Comparison of ENCODE assay signal across 10 cellular contexts in the genomic region with DNA sequence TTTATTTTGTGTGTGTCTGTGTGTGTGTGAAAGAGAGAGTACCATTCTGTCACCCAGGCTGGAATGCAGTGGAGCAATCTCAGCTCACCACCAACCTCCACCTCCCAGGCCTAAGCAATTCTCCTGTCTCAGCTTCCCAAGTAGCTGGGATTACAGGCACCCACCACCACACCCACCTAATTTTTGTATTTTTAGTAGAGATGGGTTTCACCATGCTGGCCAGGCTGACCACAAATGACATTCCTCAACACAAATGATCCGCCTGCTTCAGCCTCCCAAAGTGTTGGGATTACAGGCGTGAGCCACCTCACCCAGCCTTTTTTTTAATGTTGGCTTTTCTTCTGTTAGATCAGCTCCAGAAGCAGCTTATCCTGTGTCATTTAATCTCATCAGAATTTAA. TPM values are rescaled to one million over a fixed set of nuclear protein-coding genes. Genes with fewer than 3 reads are reported as not detected.
DNase-seq lines count a peak whose midpoint lies in the region; ATAC-seq and TF ChIP-seq lines count a peak whose summit lies in the region.
"Not testable (repeated sequence)": the region's sequence is repeated elsewhere in the genome, so short reads cannot be mapped to it uniquely, and the experiment has no call there.
"Had no signal": no experiment of that assay in that cellular context is flagged by ENCODE, and none has a peak within 500 bp of the region (broad histone marks: within the 10 kb centered on the region; RNA-seq: fewer than 3 reads in every experiment).

No MANE protein-coding gene starts in this region.

- peaks cover 35% of the 10 kb centered on the region for H3K36me3 ChIP-seq in GM23248 (ENCODE audit: low read depth)

- H3K36me3 Mint-ChIP-seq in T-helper 17 cell (ENCODE audit: low read depth); activated naive CD8-positive, alpha-beta T cell: not testable (repeated sequence)
- H3K36me3 Mint-ChIP-seq in brain, result peaks cover 76% of the 10 kb centered on the region
- peaks cover 39% of the 10 kb centered on the region for H3K36me3 Mint-ChIP-seq in progenitor cell of endocrine pancreas (ENCODE audit: insufficient read depth)

- H3K4me3 Mint-ChIP-seq in T-helper 17 cell (peak overlapping the region; percentile 72), brain (peak overlapping the region in 1 of 5 experiments; percentile 59)
- peak overlapping the region; percentile 77 for H3K4me3 Mint-ChIP-seq in activated naive CD8-positive, alpha-beta T cell
- H3K4me3 Mint-ChIP-seq in progenitor cell of endocrine pancreas (ENCODE audit: low read depth), result not testable (repeated sequence)

- not testable (repeated sequence) for H3K4me3 ChIP-seq in GM23248

- 85 to 96% methylated on average over 2 of the region's 2 CpGs for WGBS in GM23248 (ENCODE audit: low coverage in 1 of 2, low lambda C conversion rate in 2 of 2, missing lambda C conversion rate in 2 of 2), 2 experiments

- H3K27ac ChIP-seq in 22Rv1 (peak overlapping the region; percentile 99; the same call in 1 of the 2 replicates), GM23248 (0 out of 2 replicates have a peak overlapping the region, but pooled peaks have one; percentile 5)

- H3K9ac ChIP-seq in GM23248, result not testable (repeated sequence)

- H3K9me3 ChIP-seq in GM23248 (ENCODE audit: low read depth); T-helper 17 cell (ENCODE audit: control insufficient read depth, low read length, poor library complexity, severe bottlenecking): not testable (repeated sequence)

- H3K4me1 ChIP-seq in GM23248 (ENCODE audit: insufficient read depth), result peaks cover 12% of the 10 kb centered on the region

- in situ Hi-C loops in GM23248 (cut with MboI), result not testable (repeated sequence)

- not testable (repeated sequence) for H3K27me3 Mint-ChIP-seq in T-helper 17 cell; activated naive CD8-positive, alpha-beta T cell; brain; progenitor cell of endocrine pancreas

- not testable (repeated sequence) for ATAC-seq in T-helper 17 cell, Right ventricle myocardium inferior

- H3K4me1 Mint-ChIP-seq in T-helper 17 cell, result peaks cover 39% of the 10 kb centered on the region
- H3K4me1 Mint-ChIP-seq in activated naive CD8-positive, alpha-beta T cell (ENCODE audit: low read depth), result peaks cover 61% of the 10 kb centered on the region
- peaks cover 59% of the 10 kb centered on the region for H3K4me1 Mint-ChIP-seq in brain
- H3K4me1 Mint-ChIP-seq in progenitor cell of endocrine pancreas (ENCODE audit: low read depth), result peaks cover 20% of the 10 kb centered on the region

- TF ChIP-seq CTCF in 22Rv1 (IDR thresholded peaks at IDR 0.05); brain (conservative IDR thresholded peaks at IDR 0.05); progenitor cell of endocrine pancreas (IDR thresholded peaks at IDR 0.05; ENCODE audit: unreplicated experiment): not testable (repeated sequence)

- not testable (repeated sequence) for H3K4me2 ChIP-seq in GM23248 (ENCODE audit: unreplicated experiment)

- H3K9me2 ChIP-seq in GM23248 (ENCODE audit: insufficient read depth), result not testable (repeated sequence)

- H3K9me3 Mint-ChIP-seq in activated naive CD8-positive, alpha-beta T cell (ENCODE audit: low read depth); brain; progenitor cell of endocrine pancreas (ENCODE audit: low read depth): not testable (repeated sequence)

- H2AFZ ChIP-seq in GM23248, result not testable (repeated sequence)

- intact Hi-C loops in Right ventricle myocardium inferior (cut with DNase I), result not testable (repeated sequence)

- H3F3A ChIP-seq in GM23248 (ENCODE audit: insufficient read depth), result peaks cover 34% of the 10 kb centered on the region; the same call in 1 of the 2 replicates

- peaks cover 98% of the 10 kb centered on the region for H3K79me2 ChIP-seq in GM23248 (ENCODE audit: insufficient read depth)

- not testable (repeated sequence) for H3K27me3 ChIP-seq in GM23248 (replicated peaks; ENCODE audit: insufficient read depth)

- H3K27ac Mint-ChIP-seq in T-helper 17 cell (peak overlapping the region; percentile 83), brain (peak overlapping the region in 4 of 5 experiments; percentile 26 to 79 (median 48)), progenitor cell of endocrine pancreas (peak overlapping the region; percentile 87)
- peak overlapping the region; percentile 73 for H3K27ac Mint-ChIP-seq in activated naive CD8-positive, alpha-beta T cell

- not testable (repeated sequence) for H4K20me1 ChIP-seq in GM23248 (ENCODE audit: insufficient read depth)

- not testable (repeated sequence) for DNase-seq in GM23248; T-helper 17 cell; progenitor cell of endocrine pancreas (ENCODE audit: low spot score, unreplicated experiment)
- DNase-seq in Right ventricle myocardium inferior (ENCODE audit: missing footprints), result peak; percentile 14

RNA-seq across cellular contexts. Expression of a gene that starts 50.4 kb away (rescaled TPM):
- not detected in 2 replicates for total RNA-seq in GM23248 (2014; rRNA removed; shearing (Covaris generic))
- polyA plus RNA-seq in GM23248 (2016; fragmentation: Nextera tagmentation; extraction: Ambion mirVana) (not detected in 2 replicates), brain (ENCODE audit: insufficient read depth, low read depth, low replicate concordance) (89.5 TPM)
- total RNA-seq in T-helper 17 cell (1 to 10 TPM; 3.1 to 3.7 TPM), Right ventricle myocardium inferior (3.1 TPM), progenitor cell of endocrine pancreas (1.4 and 2.0 TPM in 2 replicates)
- total RNA-seq: HT1080, M059J had no signal
- polyA plus RNA-seq: CD14-positive monocyte had no signal
